In genomic region chr4:22515145-22515887, GRCh38 we compare ENCODE assay signal across 8 cellular contexts. TPM values are rescaled to one million over a fixed set of nuclear protein-coding genes. Genes with fewer than 3 reads are reported as not detected.
DNase-seq lines count a peak whose midpoint lies in the region; ATAC-seq, FAIRE-seq and TF ChIP-seq lines count a peak whose summit lies in the region.

No MANE protein-coding gene starts in this region.

- H3K4me1 ChIP-seq in HUES64 (ENCODE audit: insufficient read depth, low read length): peaks cover 14% of the 10 kb centered on the region
- peaks cover 3% of the 10 kb centered on the region for H3K4me1 ChIP-seq in iPS-15b (ENCODE audit: control insufficient read depth, insufficient read depth, low read length)

- intact Hi-C loops in sciatic nerve (cut with DNase I): no loop called here

- in situ Hi-C loops in brain microvascular endothelial cell (cut with HindIII; ENCODE audit: low pct_ligation_motif_present, low sequenced_read_pairs): no loop called here

- H3K4me3 ChIP-seq in HUES64 (ENCODE audit: low read length) (peak overlapping the region; percentile 74), brain microvascular endothelial cell (ENCODE audit: low read depth, low read length) (peak overlapping the region; percentile 76), iPS-15b (ENCODE audit: low read depth, low read length) (peak overlapping the region; percentile 75)

- H3K36me3 ChIP-seq in HUES64 (ENCODE audit: insufficient read depth, low read length) (no peaks in the 10 kb centered on the region), brain microvascular endothelial cell (replicated peaks) (no peaks in the 10 kb centered on the region), iPS-15b (ENCODE audit: control insufficient read depth, insufficient read depth, low read length) (no peaks in the 10 kb centered on the region)

- no peaks in the 10 kb centered on the region for H3K9me3 ChIP-seq in HUES64 (ENCODE audit: insufficient read depth, low read depth, low read length)
- H3K9me3 ChIP-seq in iPS-15b (ENCODE audit: control insufficient read depth, insufficient read depth, low read length): no peaks in the 10 kb centered on the region

- under 1% methylated on average over 80 of the region's 80 CpGs for WGBS in HUES64

- DNase-seq in GM12891 (ENCODE audit: insufficient read length, low spot score) (peak; percentile 21), SHP77 (lab: John Stamatoyannopoulos, UW) (peak; percentile 9 to 34), brain microvascular endothelial cell (peak; percentile 53), sciatic nerve (ENCODE audit: low spot score) (peak; percentile 77)
- no peak for DNase-seq in central memory CD4-positive, alpha-beta T cell

- TF ChIP-seq CTCF in 22Rv1 (IDR thresholded peaks at IDR 0.05) (peak; percentile 25), brain microvascular endothelial cell (IDR thresholded peaks at IDR 0.05; ENCODE audit: low read depth, low read length, missing control alignments) (peak; percentile 28)

- TF ChIP-seq POLR2A in GM12891 (IDR thresholded peaks at IDR 0.05; ENCODE audit: low read depth, low read length): no peak

- H3K9ac ChIP-seq in HUES64 (ENCODE audit: low read depth, low read length) (peak overlapping the region; percentile 97), iPS-15b (ENCODE audit: low read depth, low read length) (peak overlapping the region; percentile 85)

- ATAC-seq in sciatic nerve: peak; percentile 87

- FAIRE-seq in GM12891 (lab: Jason Lieb, UNC): no peak

- H3K27ac ChIP-seq in 22Rv1 (peak overlapping the region; percentile 82), HUES64 (ENCODE audit: low read depth, low read length) (peak overlapping the region; percentile 93), brain microvascular endothelial cell (peak overlapping the region; percentile 75)

- H3K27me3 ChIP-seq in HUES64 (ENCODE audit: insufficient read depth, low read length) (no peaks in the 10 kb centered on the region), brain microvascular endothelial cell (replicated peaks) (no peaks in the 10 kb centered on the region), iPS-15b (ENCODE audit: control insufficient read depth, insufficient read depth, low read length) (no peaks in the 10 kb centered on the region)

TF ChIP-seq in GM12891, 5 proteins besides CTCF, POLR2A, EP300 and RAD21:
- TF ChIP-seq POLR2AphosphoS5 (IDR thresholded peaks at IDR 0.05; ENCODE audit: low read depth, low read length) (no peak), POU2F2 (IDR thresholded peaks at IDR 0.05; ENCODE audit: low read depth, low read length) (no peak), SPI1 (IDR thresholded peaks at IDR 0.05; ENCODE audit: low read depth, low read length) (no peak), TAF1 (IDR thresholded peaks at IDR 0.05; ENCODE audit: low read depth, low read length) (no peak), PAX5 (IDR thresholded peaks at IDR 0.05; ENCODE audit: insufficient read depth, low read length, severe bottlenecking) (no peak)

RNA-seq across cellular contexts. Expression of gene ADGRA3, which starts 0.6 kb away (rescaled TPM):
- polyA plus RNA-seq in GM12891 (2012; ENCODE audit: low read depth, missing spikeins): 0.03 TPM
- 47.1 TPM for polyA plus RNA-seq in HUES64 (2013, experiment 1 of 2)
- polyA plus RNA-seq in HUES64 (2013, experiment 2 of 2): 46.9 TPM
- 21.4 TPM for total RNA-seq in sciatic nerve
